ENCODE assay signal across 8 cellular contexts in genomic region chr5:108818613-108819272, GRCh38.
A peak's percentile ranks its signal among the peaks of the same experiment; 100 is the strongest.
DNase-seq lines count a peak whose midpoint lies in the region; ATAC-seq, FAIRE-seq and TF ChIP-seq lines count a peak whose summit lies in the region.

No MANE protein-coding gene starts in this region.

- ATAC-seq in GM21390 (IDR thresholded peaks at IDR 0.05; ENCODE audit: unreplicated experiment) (peak; percentile 99), HG03469 (IDR thresholded peaks at IDR 0.05; ENCODE audit: unreplicated experiment) (peak; percentile 91)

- FAIRE-seq in kidney (lab: Jason Lieb, UNC): no peak

- no peak overlapping the region for H3K4me3 ChIP-seq in kidney (ENCODE audit: low read length in 2 of 2)

- no peaks in the 10 kb centered on the region for H3K9me3 ChIP-seq in kidney (ENCODE audit: control insufficient read depth in 1 of 2, low read length in 2 of 2)

- H3K9ac ChIP-seq in kidney (ENCODE audit: low read length in 2 of 2): no peak overlapping the region

- H3K27ac ChIP-seq in epithelial cell of prostate: no peak overlapping the region
- H3K27ac ChIP-seq in kidney (ENCODE audit: low read depth in 2 of 2, low read length in 2 of 2): no peak overlapping the region

- POLR2A ChIA-PET in GM10248 (lab: Yijun Ruan, JAX): no interaction called here

- CTCF ChIA-PET in GM10248 (lab: Yijun Ruan, JAX): interaction anchor here (1.2 to 2.7 kb wide), 2 partner anchors 10 to 19 kb away, joined by 4 to 11 read pairs; no protein-coding TSS in a partner anchor

- no peaks in the 10 kb centered on the region for H3K4me1 ChIP-seq in kidney (ENCODE audit: control insufficient read depth in 1 of 2, insufficient read depth in 1 of 2, low read depth in 1 of 2, low read length in 2 of 2)

- TF ChIP-seq CTCF in GM10248 (IDR thresholded peaks at IDR 0.05; ENCODE audit: control extremely low read depth, extremely low read depth, low read depth, missing control alignments): no peak
- TF ChIP-seq CTCF in kidney (IDR thresholded peaks at IDR 0.05; ENCODE audit: borderline replicate concordance, extremely low read depth, insufficient read depth): no peak

- intact Hi-C loops in kidney (cut with DNase I): no loop called here

- H3K36me3 ChIP-seq in kidney (ENCODE audit: control insufficient read depth in 1 of 2, insufficient read depth in 2 of 2, low read length in 2 of 2): no peaks in the 10 kb centered on the region

- DNase-seq in GM10248 (ENCODE audit: extremely low spot score) (peak; percentile 45), epithelial cell of prostate (ENCODE audit: low read depth, low spot score) (peak; percentile 26), mesenteric fat pad (ENCODE audit: low spot score) (no peak), iPS-NIHi7 (ENCODE audit: extremely low spot score) (no peak), kidney (no peak), NCI-H446 (lab: John Stamatoyannopoulos, UW) (no peak)

Comparison
In these comparisons a context has a peak if more than half of its experiments do, and no peak if none do; other contexts are left out.
1. DNase-seq: peak in GM10248 (single experiment) and epithelial cell of prostate (single experiment); none in mesenteric fat pad (single experiment), iPS-NIHi7 (single experiment), kidney (single experiment) and NCI-H446 (0 of 2).